ENCODE assay signal across 14 cellular contexts in the genomic region with DNA sequence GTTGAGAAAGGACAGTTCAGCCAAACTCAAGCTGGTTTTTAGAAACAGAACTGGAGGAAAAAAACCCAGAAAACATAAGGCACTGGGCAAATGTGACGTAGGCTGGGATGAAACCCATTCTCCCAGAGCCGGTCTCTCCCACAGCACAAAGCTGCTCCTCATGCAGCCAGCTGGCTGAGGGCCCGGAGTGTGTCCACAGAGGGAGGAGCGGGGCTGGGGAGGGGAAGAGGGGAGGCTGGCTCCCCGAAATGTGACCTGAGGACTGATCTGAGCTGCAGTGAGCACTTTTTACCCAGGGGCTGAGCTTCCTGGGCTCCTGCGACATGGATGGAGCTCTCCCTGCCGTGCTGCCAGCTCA. TPM values are rescaled to one million over a fixed set of nuclear protein-coding genes. Genes with fewer than 3 reads are reported as not detected.
DNase-seq lines count a peak whose midpoint lies in the region; ATAC-seq and TF ChIP-seq lines count a peak whose summit lies in the region.
"Had no signal": no experiment of that assay in that cellular context is flagged by ENCODE, and none has a peak within 500 bp of the region (broad histone marks: within the 10 kb centered on the region; RNA-seq: fewer than 3 reads in every experiment).

No MANE protein-coding gene starts in this region.

- H3K4me1 ChIP-seq in transverse colon: peaks cover 0 to 9% (median 1%) of the 10 kb centered on the region in 4 donors

- H3K27ac ChIP-seq in caudate nucleus (ENCODE audit: low read depth, low read length) (peak overlapping the region; percentile 75), transverse colon (peak overlapping the region; percentile 52 to 70 (median 66))

- in situ Hi-C loops in transverse colon (cut with MboI; ENCODE audit: low pct_ligation_motif_present in 1 of 4, low pct_unique_long_range_greater_than_20kb in 1 of 4, low sequenced_read_pairs in 3 of 4): no loop called here

- intact Hi-C loops in transverse colon (cut with DNase I; ENCODE audit: low total_unique reads): no loop called here

- no peaks in the 10 kb centered on the region for H3K27me3 ChIP-seq in transverse colon

- no peak for TF ChIP-seq EP300 in transverse colon (IDR thresholded peaks at IDR 0.05; ENCODE audit: low read depth)

- TF ChIP-seq POLR2A in transverse colon (IDR thresholded peaks at IDR 0.05): no peak

- H3K9me3 ChIP-seq in transverse colon: no peaks in the 10 kb centered on the region

- no peak for TF ChIP-seq CTCF in fibroblast of villous mesenchyme (IDR thresholded peaks at IDR 0.05; ENCODE audit: insufficient read depth, low read depth, low read length)
- TF ChIP-seq CTCF in transverse colon (IDR thresholded peaks at IDR 0.05): no peak

- 64% methylated on average over 7 of the region's 7 CpGs; no CpG with 5 or more reads in 1 of the 2 donors for WGBS in transverse colon (ENCODE audit: low coverage in 1 of 2), 2 donors

- DNase-seq in caudate nucleus (lab: John Stamatoyannopoulos, UW) (peak in 60 of 61 donors; percentile 3 to 92 (median 72)), fibroblast of villous mesenchyme (ENCODE audit: low read depth) (peak; percentile 43), middle frontal gyrus (ENCODE audit: extremely low spot score, low spot score) (peak; percentile 59), transverse colon (peak; percentile 52), NCI-H1930 (lab: John Stamatoyannopoulos, UW) (no peak), A172 (ENCODE audit: low spot score) (no peak)
- DNase-seq: activated CD4-positive, alpha-beta T cell treated with anti-CD3 and anti-CD28 coated beads for 4 hours; CD8-positive, alpha-beta T cell; NCI-H1417; NCI-H524; stimulated activated CD4-positive, alpha-beta T cell treated with anti-CD3 and anti-CD28 coated beads, Interleukin-4, amount 100 ng/mL, for 4 hours had no signal

- no peaks in the 10 kb centered on the region for H3K36me3 ChIP-seq in transverse colon

- H3K4me3 ChIP-seq in fibroblast of villous mesenchyme (ENCODE audit: low read depth, low read length) (no peak overlapping the region), transverse colon (no peak overlapping the region)

- ATAC-seq in GM18867 (IDR thresholded peaks at IDR 0.05; ENCODE audit: unreplicated experiment): no peak
- ATAC-seq: CD8-positive, alpha-beta T cell had no signal

RNA-seq across cellular contexts. Expression of a gene that starts 20.8 kb away (rescaled TPM):
- total RNA-seq in fibroblast of villous mesenchyme: 5.2 and 10.3 TPM in 2 replicates
- total RNA-seq in transverse colon: 10 to 100 TPM; 10.8 to 44.1 (median 23.4) TPM
- 2.1 TPM in 2 replicates for total RNA-seq in A172 (2014; rRNA removed; shearing (Covaris generic))
- total RNA-seq: CD8-positive, alpha-beta T cell; myocyte; T-helper 2 cell treated with Interferon-gamma antibody and Interleukin-4, amounts not matched to agents 100 ng/mL and 5 ng/mL, for 36 hours had no signal

RNA-seq across cellular contexts. Expression of a gene that starts 23.9 kb away (rescaled TPM):
- 11.6 and 14.7 TPM in 2 replicates for total RNA-seq in fibroblast of villous mesenchyme
- 10 to 100 TPM; 25.4 to 51.1 (median 30.0) TPM for total RNA-seq in transverse colon
- total RNA-seq in A172 (2014; rRNA removed; shearing (Covaris generic)): 7.8 and 16.2 TPM in 2 replicates

RNA-seq across cellular contexts. Expression of a gene that starts 35.5 kb away (rescaled TPM):
- total RNA-seq in fibroblast of villous mesenchyme: 0.64 TPM in 1 of 2 replicates, not detected in the other
- under 1 TPM in 1 of 4 donors, not detected in 3; 0.27 TPM for total RNA-seq in transverse colon
- 1.3 and 2.3 TPM in 2 replicates for total RNA-seq in A172 (2014; rRNA removed; shearing (Covaris generic))
- total RNA-seq: T-helper 2 cell treated with Interferon-gamma antibody and Interleukin-4, amounts not matched to agents 100 ng/mL and 5 ng/mL, for 36 hours had no signal

RNA-seq across cellular contexts. Expression of a gene that starts 47.2 kb away (rescaled TPM):
- total RNA-seq in fibroblast of villous mesenchyme: 0.86 and 3.5 TPM in 2 replicates
- total RNA-seq in transverse colon: 1 to 10 TPM in 3 of 4 donors, under 1 TPM in 1; 0.75 to 2.1 (median 1.3) TPM
- total RNA-seq in A172 (2014; rRNA removed; shearing (Covaris generic)): 4.6 and 7.6 TPM in 2 replicates
- total RNA-seq: T-helper 2 cell treated with Interferon-gamma antibody and Interleukin-4, amounts not matched to agents 100 ng/mL and 5 ng/mL, for 36 hours had no signal

Comparison
In these comparisons a context has a peak if more than half of its experiments do, and no peak if none do; other contexts are left out.
1. DNase-seq: peak in caudate nucleus (60 of 61), fibroblast of villous mesenchyme (single experiment), middle frontal gyrus (single experiment) and transverse colon (single experiment); none in NCI-H1930 (0 of 2) and A172 (single experiment).